Comparison of ENCODE assay signal across 18 cellular contexts in the genomic region with DNA sequence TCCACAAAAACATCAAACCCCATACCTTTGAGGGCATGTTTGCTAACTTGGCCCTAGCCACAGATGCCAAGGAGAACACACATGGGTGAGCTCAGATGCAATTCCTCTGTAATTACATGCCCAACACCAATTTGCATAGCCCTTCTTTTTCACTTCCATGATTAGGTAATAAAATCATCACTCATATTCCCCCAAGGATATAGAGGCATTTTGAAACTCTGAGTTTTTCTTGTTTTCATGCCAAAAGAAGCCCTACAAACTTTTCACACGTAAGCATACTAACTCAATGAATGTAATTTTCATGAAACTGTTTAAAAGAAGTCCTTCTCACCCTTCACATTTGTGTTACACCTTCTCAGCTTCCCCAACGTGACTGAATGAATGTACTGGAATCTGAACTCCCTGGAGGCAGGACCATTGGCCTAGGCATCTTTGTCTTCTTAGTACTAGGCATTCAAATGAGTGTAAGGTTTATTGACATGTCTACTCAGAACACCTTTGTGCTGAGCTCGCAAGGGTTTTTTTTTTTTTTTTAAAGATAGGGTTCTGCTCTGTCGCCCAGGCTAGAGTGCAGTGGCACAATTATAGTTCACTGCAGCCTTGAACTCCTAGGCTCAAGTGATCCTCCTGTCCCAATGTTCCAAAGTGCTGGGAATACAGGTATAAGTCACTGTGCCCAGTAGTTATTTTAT. TPM values are rescaled to one million over a fixed set of nuclear protein-coding genes. Genes with fewer than 3 reads are reported as not detected.
DNase-seq lines count a peak whose midpoint lies in the region; ATAC-seq, FAIRE-seq and TF ChIP-seq lines count a peak whose summit lies in the region.
"Had no signal": no experiment of that assay in that cellular context is flagged by ENCODE, and none has a peak within 500 bp of the region (broad histone marks: within the 10 kb centered on the region; RNA-seq: fewer than 3 reads in every experiment).

No MANE protein-coding gene starts in this region.

- no peak for TF ChIP-seq RAD21 in HepG2 (CRISPR knock-in tag; IDR thresholded peaks at IDR 0.05)

- H3K27ac ChIP-seq in mammary epithelial cell (ENCODE audit: insufficient read depth, low read depth, low read length) (peak overlapping the region; percentile 41), HepG2 (ENCODE audit: extremely low read length, insufficient read depth, low read length) (peak overlapping the region; percentile 17)
- H3K27ac ChIP-seq: SJSA1 had no signal

- FAIRE-seq in HepG2 (lab: Jason Lieb, UNC) (peak; percentile 61), GM12892 (lab: Jason Lieb, UNC) (no peak)
- FAIRE-seq: D721Med had no signal

- H3K27me3 ChIP-seq in mammary epithelial cell (ENCODE audit: insufficient read depth, low read length) (no peaks in the 10 kb centered on the region), HepG2 (ENCODE audit: control insufficient read depth in 1 of 2, insufficient read depth in 2 of 2, low read length in 2 of 2) (no peaks in the 10 kb centered on the region)
- H3K27me3 ChIP-seq: SJSA1 had no signal

- no peak for DNase-seq in Right ventricle myocardium superior
- DNase-seq in left ventricle myocardium superior: no peak
- DNase-seq in mammary epithelial cell: peak; percentile 78
- DNase-seq in HepG2 (ENCODE audit: low spot score): peak; percentile 10
- no peak for DNase-seq in D341Med (ENCODE audit: low spot score)
- DNase-seq in GM12892 (ENCODE audit: insufficient read length): no peak
- no peak for DNase-seq in kidney glomerular epithelial cell (lab: John Stamatoyannopoulos, UW)
- DNase-seq: activated CD4-positive, alpha-beta T cell treated with anti-CD3 and anti-CD28 coated beads, Interleukin-2, amount 50 U/mL, for 1 hour; effector memory CD8-positive, alpha-beta T cell; natural killer cell; NCI-H1436 treated with DMSO at 0.1 percent for 48 hours; NCI-H446; stimulated activated naive CD8-positive, alpha-beta T cell treated with anti-CD3 and anti-CD28 coated beads, Interleukin-15, amount 100 ng/mL, for 72 hours had no signal

- no peaks in the 10 kb centered on the region for H3K9me3 ChIP-seq in mammary epithelial cell (replicated peaks; ENCODE audit: insufficient read depth, low read length)
- no peaks in the 10 kb centered on the region for H3K9me3 ChIP-seq in HepG2 (ENCODE audit: low read length)
- H3K9me3 ChIP-seq: HAP-1, SJSA1 had no signal

- H4K20me1 ChIP-seq in mammary epithelial cell (ENCODE audit: insufficient read depth, low read length) (no peaks in the 10 kb centered on the region), HepG2 (ENCODE audit: insufficient read depth, low read length) (no peaks in the 10 kb centered on the region)

- H3K4me2 ChIP-seq in mammary epithelial cell (ENCODE audit: insufficient read depth, low read depth, low read length) (no peak overlapping the region), HepG2 (ENCODE audit: low read depth, low read length) (no peak overlapping the region)

- intact Hi-C loops in Right ventricle myocardium superior (cut with DNase I) (no loop called here), left ventricle myocardium superior (cut with micrococcal nuclease) (no loop called here), mammary epithelial cell (cut with micrococcal nuclease) (loop anchor here (1.0 to 2.0 kb wide), 4 partner anchors 21 to 46 kb away; a partner anchor contains a TSS), HepG2 (cut with micrococcal nuclease; ENCODE audit: unreplicated experiment) (no loop called here)

- dilution Hi-C loops in mammary epithelial cell (cut with HindIII; ENCODE audit: low sequenced_read_pairs): no loop called here

- TF ChIP-seq EP300 in HepG2 (IDR thresholded peaks at IDR 0.05; ENCODE audit: low read depth in 2 of 2, low read length in 2 of 2) (no peak), HepG2 (CRISPR knock-in tag; IDR thresholded peaks at IDR 0.05; ENCODE audit: borderline replicate concordance) (no peak)

- H2AFZ ChIP-seq in mammary epithelial cell (ENCODE audit: low read depth, low read length) (no peak overlapping the region), HepG2 (ENCODE audit: low read length) (no peak overlapping the region)

- POLR2A ChIA-PET in HepG2 (lab: Yijun Ruan, JAX): no interaction called here

- peaks cover 79% of the 10 kb centered on the region for H3K79me2 ChIP-seq in mammary epithelial cell (ENCODE audit: insufficient read depth, low read length)
- H3K79me2 ChIP-seq in HepG2 (ENCODE audit: insufficient read depth, low read length): peaks cover 40% of the 10 kb centered on the region

- CTCF ChIA-PET in mammary epithelial cell (lab: Charles Lee; ENCODE audit: low non-redundant PET): interaction anchor here (0.7 kb wide), 1 partner anchor 624 kb away, joined by 3 read pairs; no protein-coding TSS in a partner anchor
- CTCF ChIA-PET in HepG2 (lab: Yijun Ruan, JAX; ENCODE audit: low intra/inter-chr PET ratio, low total read pairs): no interaction called here

- H3K4me3 ChIP-seq in mammary epithelial cell (replicated peaks in 1 of 3; ENCODE audit: insufficient read depth in 1 of 3, low read depth in 2 of 3, low read length in 3 of 3): no peak overlapping the region
- H3K4me3 ChIP-seq in HepG2 (replicated peaks in 1 of 3; ENCODE audit: insufficient read depth in 1 of 3, low read depth in 2 of 3, low read length in 3 of 3): no peak overlapping the region
- H3K4me3 ChIP-seq: HAP-1, lung, SJSA1 had no signal

- in situ Hi-C loops in mammary epithelial cell (cut with MboI; ENCODE audit: low sequenced_read_pairs in 2 of 2) (no loop called here), HepG2 (cut with HindIII; ENCODE audit: extremely low pct_ligation_motif_present, low pct_unique_long_range_greater_than_20kb) (no loop called here)

- ATAC-seq in Right ventricle myocardium superior (ENCODE audit: poor library complexity) (peak; percentile 7), left ventricle myocardium superior (no peak), HepG2 (peak; percentile 64), HG03460 (IDR thresholded peaks at IDR 0.05; ENCODE audit: unreplicated experiment) (no peak)
- ATAC-seq: effector memory CD8-positive, alpha-beta T cell; natural killer cell; stimulated activated naive CD8-positive, alpha-beta T cell treated with anti-CD3 and anti-CD28 coated beads, Interleukin-15, amount 100 ng/mL, for 72 hours had no signal

- H3K4me1 ChIP-seq in mammary epithelial cell (ENCODE audit: insufficient read depth, low read length) (peaks cover 25% of the 10 kb centered on the region), HepG2 (ENCODE audit: insufficient read depth, low read length) (peaks cover 21% of the 10 kb centered on the region)
- H3K4me1 ChIP-seq: HAP-1 had no signal

- no peak for TF ChIP-seq CTCF in mammary epithelial cell (conservative IDR thresholded peaks at IDR 0.05 in 1 of 2, IDR thresholded peaks at IDR 0.05 in 1 of 2; ENCODE audit: extremely low read depth in 1 of 2, insufficient read depth in 1 of 2, low read depth in 1 of 2, low read length in 2 of 2)
- no peak for TF ChIP-seq CTCF in HepG2 (CRISPR knock-in tag; IDR thresholded peaks at IDR 0.05)

- TF ChIP-seq POLR2A in HepG2 (IDR thresholded peaks at IDR 0.05; ENCODE audit: insufficient read depth in 1 of 2, low read depth in 2 of 2, low read length in 2 of 2): no peak
- TF ChIP-seq POLR2A in GM12892 (IDR thresholded peaks at IDR 0.05; ENCODE audit: low read depth, low read length): no peak

- BruUV-seq in mammary epithelial cell (replicated peaks; lab: Mats Ljungman, UMichigan) (no TSS peak), HepG2 (replicated peaks; lab: Mats Ljungman, UMichigan) (no TSS peak)

- WGBS in mammary epithelial cell (ENCODE audit: low coverage, missing lambda C conversion rate): 52% methylated on average over 4 of the region's 4 CpGs
- WGBS in HepG2 (ENCODE audit: low lambda C conversion rate): 56% methylated on average over 4 of the region's 4 CpGs

- no peak overlapping the region for H3K9ac ChIP-seq in mammary epithelial cell (ENCODE audit: insufficient read depth, low read length)
- no peak overlapping the region for H3K9ac ChIP-seq in HepG2 (ENCODE audit: insufficient read depth, low read depth, low read length)

- no peaks in the 10 kb centered on the region for H3K36me3 ChIP-seq in mammary epithelial cell (ENCODE audit: insufficient read depth, low read length)
- H3K36me3 ChIP-seq in HepG2 (replicated peaks in 1 of 2; ENCODE audit: control insufficient read depth in 1 of 2, insufficient read depth in 2 of 2, low read length in 2 of 2): no peaks in the 10 kb centered on the region
- H3K36me3 ChIP-seq: HAP-1 had no signal

RNA-seq across cellular contexts. Expression of a gene that starts 31.0 kb away (rescaled TPM):
- total RNA-seq in Right ventricle myocardium superior (17.1 TPM), left ventricle myocardium superior (23.1 TPM), mammary epithelial cell (10 to 100 TPM; 19.8 to 21.4 TPM), HepG2 (2016; rRNA removed; fragmentation: Illumina TruSeq; extraction: Trizol) (7.6 and 9.0 TPM in 2 replicates)
- polyA plus RNA-seq in mammary epithelial cell (15.8 TPM), HepG2 (2011; rRNA removed) (17.2 and 17.5 TPM in 2 replicates)
- polyA minus RNA-seq in mammary epithelial cell: 22.9 TPM
- total RNA-seq in HepG2 (2016; cell fraction: cytosol; rRNA removed; fragmentation: Illumina TruSeq; extraction: Trizol; ENCODE audit: low read depth): 1.8 and 2.2 TPM in 2 replicates
- 7.3 and 9.0 TPM in 2 replicates for total RNA-seq in HepG2 (2016; cell fraction: insoluble cytoplasmic fraction; rRNA removed; fragmentation: Illumina TruSeq; extraction: Trizol)
- 3.2 and 3.4 TPM in 2 replicates for total RNA-seq in HepG2 (2016; cell fraction: membrane; rRNA removed; fragmentation: Illumina TruSeq; extraction: Trizol)
- total RNA-seq in HepG2 (2016; cell fraction: nucleus; rRNA removed; fragmentation: Illumina TruSeq; extraction: Trizol): 9.0 and 10.5 TPM in 2 replicates
- polyA plus RNA-seq in HepG2 (2011; cell fraction: cytosol; rRNA removed): 11.3 and 12.6 TPM in 2 replicates
- 16.2 and 16.9 TPM in 2 replicates for polyA plus RNA-seq in HepG2 (2011; cell fraction: nucleus; rRNA removed)
- polyA plus RNA-seq in HepG2 (2012): 9.9 and 10.1 TPM in 2 replicates
- 0.43 and 1.1 TPM in 2 replicates for polyA plus RNA-seq in HepG2 (2016; cell fraction: cytosol; fragmentation: Illumina TruSeq; extraction: Trizol; ENCODE audit: low read depth)
- polyA plus RNA-seq in HepG2 (2016; cell fraction: insoluble cytoplasmic fraction; fragmentation: Illumina TruSeq; extraction: Trizol; ENCODE audit: low read depth): 8.9 and 10.1 TPM in 2 replicates
- polyA plus RNA-seq in HepG2 (2016; cell fraction: membrane; fragmentation: Illumina TruSeq; extraction: Trizol; ENCODE audit: low read depth): 1.4 and 1.6 TPM in 2 replicates
- polyA plus RNA-seq in HepG2 (2016; cell fraction: nucleus; fragmentation: Illumina TruSeq; extraction: Trizol; ENCODE audit: insufficient read depth, low read depth): 8.1 and 9.2 TPM in 2 replicates
- polyA minus RNA-seq in HepG2 (2011; rRNA and poly(A)+ RNA removed; ENCODE audit: low replicate concordance): 14.6 and 25.0 TPM in 2 replicates
- 8.8 and 9.5 TPM in 2 replicates for polyA minus RNA-seq in HepG2 (2011; cell fraction: cytosol; rRNA and poly(A)+ RNA removed)
- 24.2 and 24.5 TPM in 2 replicates for polyA minus RNA-seq in HepG2 (2011; cell fraction: nucleus; rRNA and poly(A)+ RNA removed)
- 17.0 TPM for polyA plus RNA-seq in GM12892 (2012; ENCODE audit: missing spikeins)

RNA-seq across cellular contexts. Expression of a gene that starts 45.7 kb away (rescaled TPM):
- 91.1 TPM for total RNA-seq in Right ventricle myocardium superior
- total RNA-seq in left ventricle myocardium superior: 109 TPM
- total RNA-seq in mammary epithelial cell: 100 to 1,000 TPM in 1 of 2 donors, 10 to 100 TPM in 1; 46.0 to 126 TPM
- 105 TPM for polyA plus RNA-seq in mammary epithelial cell
- polyA minus RNA-seq in mammary epithelial cell: 85.1 TPM
- total RNA-seq in HepG2 (2016; rRNA removed; fragmentation: Illumina TruSeq; extraction: Trizol): 28.5 and 38.6 TPM in 2 replicates
- total RNA-seq in HepG2 (2016; cell fraction: cytosol; rRNA removed; fragmentation: Illumina TruSeq; extraction: Trizol; ENCODE audit: low read depth): 12.7 and 18.5 TPM in 2 replicates
- 31.4 and 32.6 TPM in 2 replicates for total RNA-seq in HepG2 (2016; cell fraction: insoluble cytoplasmic fraction; rRNA removed; fragmentation: Illumina TruSeq; extraction: Trizol)
- 51.4 and 51.8 TPM in 2 replicates for total RNA-seq in HepG2 (2016; cell fraction: membrane; rRNA removed; fragmentation: Illumina TruSeq; extraction: Trizol)
- 18.9 and 20.9 TPM in 2 replicates for total RNA-seq in HepG2 (2016; cell fraction: nucleus; rRNA removed; fragmentation: Illumina TruSeq; extraction: Trizol)
- polyA plus RNA-seq in HepG2 (2011; rRNA removed): 41.4 and 49.1 TPM in 2 replicates
- 42.6 and 48.7 TPM in 2 replicates for polyA plus RNA-seq in HepG2 (2011; cell fraction: cytosol; rRNA removed)
- 28.2 and 28.3 TPM in 2 replicates for polyA plus RNA-seq in HepG2 (2011; cell fraction: nucleus; rRNA removed)
- 34.4 and 36.9 TPM in 2 replicates for polyA plus RNA-seq in HepG2 (2012)
- 56.7 and 58.7 TPM in 2 replicates for polyA plus RNA-seq in HepG2 (2016; cell fraction: cytosol; fragmentation: Illumina TruSeq; extraction: Trizol; ENCODE audit: low read depth)
- polyA plus RNA-seq in HepG2 (2016; cell fraction: insoluble cytoplasmic fraction; fragmentation: Illumina TruSeq; extraction: Trizol; ENCODE audit: low read depth): 71.8 and 88.8 TPM in 2 replicates
- 116 and 117 TPM in 2 replicates for polyA plus RNA-seq in HepG2 (2016; cell fraction: membrane; fragmentation: Illumina TruSeq; extraction: Trizol; ENCODE audit: low read depth)
- polyA plus RNA-seq in HepG2 (2016; cell fraction: nucleus; fragmentation: Illumina TruSeq; extraction: Trizol; ENCODE audit: insufficient read depth, low read depth): 51.4 and 59.8 TPM in 2 replicates
- polyA minus RNA-seq in HepG2 (2011; rRNA and poly(A)+ RNA removed; ENCODE audit: low replicate concordance): 50.6 and 97.3 TPM in 2 replicates
- 24.6 and 26.6 TPM in 2 replicates for polyA minus RNA-seq in HepG2 (2011; cell fraction: cytosol; rRNA and poly(A)+ RNA removed)
- 13.0 and 16.4 TPM in 2 replicates for polyA minus RNA-seq in HepG2 (2011; cell fraction: nucleus; rRNA and poly(A)+ RNA removed)
- 80.8 TPM for polyA plus RNA-seq in GM12892 (2012; ENCODE audit: missing spikeins)

Comparison
In these comparisons a context has a peak if more than half of its experiments do, and no peak if none do; other contexts are left out.
1. ATAC-seq: peak in Right ventricle myocardium superior (single experiment) and HepG2 (single experiment); none in left ventricle myocardium superior (single experiment) and HG03460 (single experiment).
2. DNase-seq: peak in mammary epithelial cell (single experiment) and HepG2 (single experiment); none in Right ventricle myocardium superior (single experiment), left ventricle myocardium superior (single experiment), D341Med (single experiment), GM12892 (single experiment) and kidney glomerular epithelial cell (single experiment).